ENCODE assay signal across 1 cellular context in the genomic region with DNA sequence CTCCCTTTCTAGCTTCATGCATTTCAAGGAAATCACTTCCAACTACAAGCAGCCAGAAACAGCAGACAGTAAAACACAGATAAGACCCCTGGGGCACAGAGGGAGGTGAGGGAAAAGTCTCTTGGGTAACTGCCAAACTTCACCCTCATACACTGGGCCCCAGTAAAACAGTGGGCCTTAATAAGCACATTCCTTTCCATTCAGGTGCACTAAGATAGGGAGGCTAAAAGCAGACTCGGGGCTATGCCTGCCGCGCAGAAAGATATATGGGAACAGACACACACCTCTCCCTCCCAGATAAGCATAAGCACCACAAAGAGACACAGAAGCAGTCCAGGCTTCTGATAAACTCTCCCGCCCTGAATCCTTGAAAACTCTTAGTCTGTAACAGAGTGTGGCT.
TF ChIP-seq lines count a peak whose summit lies in the region.

No MANE protein-coding gene starts in this region.

TF ChIP-seq in SK-N-SH, 30 proteins besides CTCF, POLR2A, EP300 and RAD21 (continued from another document):
- TF ChIP-seq, protein P1, sequence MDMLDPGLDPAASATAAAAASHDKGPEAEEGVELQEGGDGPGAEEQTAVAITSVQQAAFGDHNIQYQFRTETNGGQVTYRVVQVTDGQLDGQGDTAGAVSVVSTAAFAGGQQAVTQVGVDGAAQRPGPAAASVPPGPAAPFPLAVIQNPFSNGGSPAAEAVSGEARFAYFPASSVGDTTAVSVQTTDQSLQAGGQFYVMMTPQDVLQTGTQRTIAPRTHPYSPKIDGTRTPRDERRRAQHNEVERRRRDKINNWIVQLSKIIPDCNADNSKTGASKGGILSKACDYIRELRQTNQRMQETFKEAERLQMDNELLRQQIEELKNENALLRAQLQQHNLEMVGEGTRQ (IDR thresholded peaks at IDR 0.05; ENCODE audit: borderline replicate concordance, low read depth, low read length), result no peak
- TF ChIP-seq TAF1 (IDR thresholded peaks at IDR 0.05; ENCODE audit: borderline replicate concordance, low read depth, low read length) (no peak), FOXM1 (IDR thresholded peaks at IDR 0.05; ENCODE audit: low read depth) (no peak), YY1 (IDR thresholded peaks at IDR 0.05; ENCODE audit: low read depth) (no peak), NRF1 (IDR thresholded peaks at IDR 0.05; ENCODE audit: low read depth, low read length) (no peak), NFIC (IDR thresholded peaks at IDR 0.05; ENCODE audit: borderline replicate concordance) (no peak)
- TF ChIP-seq, protein P2, sequence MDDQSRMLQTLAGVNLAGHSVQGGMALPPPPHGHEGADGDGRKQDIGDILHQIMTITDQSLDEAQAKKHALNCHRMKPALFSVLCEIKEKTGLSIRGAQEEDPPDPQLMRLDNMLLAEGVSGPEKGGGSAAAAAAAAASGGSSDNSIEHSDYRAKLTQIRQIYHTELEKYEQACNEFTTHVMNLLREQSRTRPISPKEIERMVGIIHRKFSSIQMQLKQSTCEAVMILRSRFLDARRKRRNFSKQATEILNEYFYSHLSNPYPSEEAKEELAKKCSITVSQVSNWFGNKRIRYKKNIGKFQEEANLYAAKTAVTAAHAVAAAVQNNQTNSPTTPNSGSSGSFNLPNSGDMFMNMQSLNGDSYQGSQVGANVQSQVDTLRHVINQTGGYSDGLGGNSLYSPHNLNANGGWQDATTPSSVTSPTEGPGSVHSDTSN (IDR thresholded peaks at IDR 0.05), result no peak
TF ChIP-seq in SK-N-SH: peak in this region for 0.
